Comparison of ENCODE assay signal across 9 cellular contexts in the genomic region with DNA sequence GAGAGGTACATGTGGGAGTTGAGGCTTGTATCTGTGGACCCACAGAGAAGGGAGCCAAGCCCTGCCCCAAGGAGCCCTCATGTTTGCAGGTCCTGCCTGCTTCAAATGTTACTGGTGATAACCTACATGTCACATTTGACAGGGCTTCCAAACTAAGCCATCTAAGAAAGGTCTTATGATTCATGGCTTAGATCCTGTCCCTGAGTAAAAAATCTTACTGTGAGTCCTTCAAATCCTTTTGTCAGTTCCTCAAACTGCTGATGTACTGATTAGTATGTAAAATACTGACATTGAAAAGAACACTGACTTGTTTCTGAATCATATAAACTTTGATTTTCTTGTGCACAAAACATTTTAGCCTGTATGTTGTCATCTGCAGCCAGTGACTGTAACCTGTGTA. TPM values are rescaled to one million over a fixed set of nuclear protein-coding genes. Genes with fewer than 3 reads are reported as not detected.
A peak's percentile ranks its signal among the peaks of the same experiment; 100 is the strongest.
DNase-seq lines count a peak whose midpoint lies in the region; ATAC-seq and TF ChIP-seq lines count a peak whose summit lies in the region.
"Had no signal": no experiment of that assay in that cellular context is flagged by ENCODE, and none has a peak within 500 bp of the region (broad histone marks: within the 10 kb centered on the region; RNA-seq: fewer than 3 reads in every experiment).

No MANE protein-coding gene starts in this region.

- no peak for TF ChIP-seq CTCF in cardiac muscle cell (IDR thresholded peaks at IDR 0.05; ENCODE audit: low read depth, low read length)
- TF ChIP-seq CTCF in WERI-Rb-1 (IDR thresholded peaks at IDR 0.05; ENCODE audit: low read depth, low read length), result no peak
- TF ChIP-seq CTCF in tibial artery (IDR thresholded peaks at IDR 0.05), result no peak

- H3K27ac ChIP-seq in cardiac muscle cell (peak overlapping the region; percentile 97), WERI-Rb-1 (peak overlapping the region; percentile 94), tibial artery (peak overlapping the region; percentile 86 to 95)

- H3K27me3 ChIP-seq in cardiac muscle cell (no peaks in the 10 kb centered on the region), WERI-Rb-1 (ENCODE audit: insufficient read depth, low read depth, severe bottlenecking) (no peaks in the 10 kb centered on the region), tibial artery (no peaks in the 10 kb centered on the region)

- ATAC-seq in HG02938 (IDR thresholded peaks at IDR 0.05; ENCODE audit: unreplicated experiment) (no peak), GM18867 (IDR thresholded peaks at IDR 0.05; ENCODE audit: unreplicated experiment) (no peak), HG03025 (IDR thresholded peaks at IDR 0.05; ENCODE audit: low FRiP score, unreplicated experiment) (no peak)

- H3K9me3 ChIP-seq in cardiac muscle cell (ENCODE audit: low read depth) (no peaks in the 10 kb centered on the region), WERI-Rb-1 (ENCODE audit: severe bottlenecking) (peaks cover 3% of the 10 kb centered on the region), tibial artery (no peaks in the 10 kb centered on the region)

- H3K36me3 ChIP-seq in cardiac muscle cell (no peaks in the 10 kb centered on the region), WERI-Rb-1 (no peaks in the 10 kb centered on the region; the same call in 1 of the 2 replicates), tibial artery (no peaks in the 10 kb centered on the region)

- no peak for DNase-seq in cardiac muscle cell (ENCODE audit: low read depth in 1 of 2, low spot score in 1 of 2)
- DNase-seq in cardiac septum (ENCODE audit: low spot score), result no peak
- no peak for DNase-seq in WERI-Rb-1
- DNase-seq in tibial artery, result no peak
- DNase-seq: SIG-M5 had no signal

- H3K4me3 ChIP-seq in cardiac muscle cell (peak overlapping the region; percentile 98), WERI-Rb-1 (ENCODE audit: low read depth, low read length) (peak overlapping the region; percentile 97), iPS-11a (ENCODE audit: low read depth, low read length) (peak overlapping the region; percentile 95), tibial artery (peak overlapping the region; percentile 83 to 97)

- H3K4me1 ChIP-seq in cardiac muscle cell (ENCODE audit: low read depth) (peaks cover 17% of the 10 kb centered on the region), tibial artery (peaks cover 0 to 41% (median 24%) of the 10 kb centered on the region in 4 donors)

- intact Hi-C loops in cardiac septum (cut with DNase I), result loop anchor here (10.0 kb wide), 1 partner anchor 47 kb away; no protein-coding TSS in a partner anchor
- intact Hi-C loops in tibial artery (cut with DNase I; ENCODE audit: low total_unique reads), result no loop called here

RNA-seq across cellular contexts. Expression of gene PANX1, which starts 1.0 kb away (rescaled TPM):
- total RNA-seq in cardiac muscle cell, result 16.5 and 18.9 TPM in 2 replicates
- polyA plus RNA-seq in cardiac muscle cell, result 7.3 and 13.0 TPM in 2 replicates
- 28.9 TPM for total RNA-seq in cardiac septum
